ENCODE assay signal across 1 cellular context in the genomic region with DNA sequence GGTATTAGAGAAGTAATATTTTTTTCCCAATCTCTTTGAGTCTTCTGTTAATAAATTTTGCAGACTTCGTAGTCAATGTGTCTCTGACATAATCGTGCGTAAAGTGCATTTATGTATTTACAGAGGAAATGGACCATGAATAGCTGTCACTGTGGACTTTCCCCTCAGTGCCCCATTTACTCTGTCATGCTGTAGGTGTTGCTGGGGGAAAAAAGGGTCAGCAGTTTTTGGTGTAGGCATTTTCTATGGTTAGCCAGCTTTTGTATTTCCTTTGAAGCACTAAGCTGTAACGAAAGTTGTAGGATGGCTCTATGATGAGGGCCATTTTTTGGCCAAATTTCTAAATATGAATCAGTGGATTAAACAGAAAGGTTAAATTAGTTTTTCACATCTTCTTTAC.
TF ChIP-seq lines count a peak whose summit lies in the region.

No MANE protein-coding gene starts in this region.

TF ChIP-seq in GM12878, 131 proteins besides CTCF, POLR2A, EP300 and RAD21 (continued from another document):
- TF ChIP-seq, protein P1, sequence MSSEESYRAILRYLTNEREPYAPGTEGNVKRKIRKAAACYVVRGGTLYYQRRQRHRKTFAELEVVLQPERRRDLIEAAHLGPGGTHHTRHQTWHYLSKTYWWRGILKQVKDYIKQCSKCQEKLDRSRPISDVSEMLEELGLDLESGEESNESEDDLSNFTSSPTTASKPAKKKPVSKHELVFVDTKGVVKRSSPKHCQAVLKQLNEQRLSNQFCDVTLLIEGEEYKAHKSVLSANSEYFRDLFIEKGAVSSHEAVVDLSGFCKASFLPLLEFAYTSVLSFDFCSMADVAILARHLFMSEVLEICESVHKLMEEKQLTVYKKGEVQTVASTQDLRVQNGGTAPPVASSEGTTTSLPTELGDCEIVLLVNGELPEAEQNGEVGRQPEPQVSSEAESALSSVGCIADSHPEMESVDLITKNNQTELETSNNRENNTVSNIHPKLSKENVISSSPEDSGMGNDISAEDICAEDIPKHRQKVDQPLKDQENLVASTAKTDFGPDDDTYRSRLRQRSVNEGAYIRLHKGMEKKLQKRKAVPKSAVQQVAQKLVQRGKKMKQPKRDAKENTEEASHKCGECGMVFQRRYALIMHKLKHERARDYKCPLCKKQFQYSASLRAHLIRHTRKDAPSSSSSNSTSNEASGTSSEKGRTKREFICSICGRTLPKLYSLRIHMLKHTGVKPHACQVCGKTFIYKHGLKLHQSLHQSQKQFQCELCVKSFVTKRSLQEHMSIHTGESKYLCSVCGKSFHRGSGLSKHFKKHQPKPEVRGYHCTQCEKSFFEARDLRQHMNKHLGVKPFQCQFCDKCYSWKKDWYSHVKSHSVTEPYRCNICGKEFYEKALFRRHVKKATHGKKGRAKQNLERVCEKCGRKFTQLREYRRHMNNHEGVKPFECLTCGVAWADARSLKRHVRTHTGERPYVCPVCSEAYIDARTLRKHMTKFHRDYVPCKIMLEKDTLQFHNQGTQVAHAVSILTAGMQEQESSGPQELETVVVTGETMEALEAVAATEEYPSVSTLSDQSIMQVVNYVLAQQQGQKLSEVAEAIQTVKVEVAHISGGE (CRISPR knock-in tag; IDR thresholded peaks at IDR 0.05) = no peak
- no peak for TF ChIP-seq RB1 (IDR thresholded peaks at IDR 0.05; ENCODE audit: borderline replicate concordance)
- peak; percentile 71 for TF ChIP-seq IKZF1 (conservative IDR thresholded peaks at IDR 0.05)
- no peak for TF ChIP-seq FOXK2 (IDR thresholded peaks at IDR 0.05)
- TF ChIP-seq, protein P2, sequence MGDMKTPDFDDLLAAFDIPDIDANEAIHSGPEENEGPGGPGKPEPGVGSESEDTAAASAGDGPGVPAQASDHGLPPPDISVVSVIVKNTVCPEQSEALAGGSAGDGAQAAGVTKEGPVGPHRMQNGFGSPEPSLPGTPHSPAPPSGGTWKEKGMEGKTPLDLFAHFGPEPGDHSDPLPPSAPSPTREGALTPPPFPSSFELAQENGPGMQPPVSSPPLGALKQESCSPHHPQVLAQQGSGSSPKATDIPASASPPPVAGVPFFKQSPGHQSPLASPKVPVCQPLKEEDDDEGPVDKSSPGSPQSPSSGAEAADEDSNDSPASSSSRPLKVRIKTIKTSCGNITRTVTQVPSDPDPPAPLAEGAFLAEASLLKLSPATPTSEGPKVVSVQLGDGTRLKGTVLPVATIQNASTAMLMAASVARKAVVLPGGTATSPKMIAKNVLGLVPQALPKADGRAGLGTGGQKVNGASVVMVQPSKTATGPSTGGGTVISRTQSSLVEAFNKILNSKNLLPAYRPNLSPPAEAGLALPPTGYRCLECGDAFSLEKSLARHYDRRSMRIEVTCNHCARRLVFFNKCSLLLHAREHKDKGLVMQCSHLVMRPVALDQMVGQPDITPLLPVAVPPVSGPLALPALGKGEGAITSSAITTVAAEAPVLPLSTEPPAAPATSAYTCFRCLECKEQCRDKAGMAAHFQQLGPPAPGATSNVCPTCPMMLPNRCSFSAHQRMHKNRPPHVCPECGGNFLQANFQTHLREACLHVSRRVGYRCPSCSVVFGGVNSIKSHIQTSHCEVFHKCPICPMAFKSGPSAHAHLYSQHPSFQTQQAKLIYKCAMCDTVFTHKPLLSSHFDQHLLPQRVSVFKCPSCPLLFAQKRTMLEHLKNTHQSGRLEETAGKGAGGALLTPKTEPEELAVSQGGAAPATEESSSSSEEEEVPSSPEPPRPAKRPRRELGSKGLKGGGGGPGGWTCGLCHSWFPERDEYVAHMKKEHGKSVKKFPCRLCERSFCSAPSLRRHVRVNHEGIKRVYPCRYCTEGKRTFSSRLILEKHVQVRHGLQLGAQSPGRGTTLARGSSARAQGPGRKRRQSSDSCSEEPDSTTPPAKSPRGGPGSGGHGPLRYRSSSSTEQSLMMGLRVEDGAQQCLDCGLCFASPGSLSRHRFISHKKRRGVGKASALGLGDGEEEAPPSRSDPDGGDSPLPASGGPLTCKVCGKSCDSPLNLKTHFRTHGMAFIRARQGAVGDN (IDR thresholded peaks at IDR 0.05) = 0 out of 2 replicates have a peak, but pooled peaks have one; percentile 33
- no peak for TF ChIP-seq FOS (IDR thresholded peaks at IDR 0.05; ENCODE audit: borderline replicate concordance, extremely low read depth, insufficient read length)
- TF ChIP-seq ESRRA (IDR thresholded peaks at IDR 0.05; ENCODE audit: low read length) = no peak
- no peak for TF ChIP-seq SREBF1 (IDR thresholded peaks at IDR 0.05; ENCODE audit: low read length)
- no peak for TF ChIP-seq WRNIP1 (IDR thresholded peaks at IDR 0.05; ENCODE audit: borderline replicate concordance, low read depth, low read length)
- no peak for TF ChIP-seq EED (IDR thresholded peaks at IDR 0.05; ENCODE audit: low read depth)
- TF ChIP-seq BHLHE40 (IDR thresholded peaks at IDR 0.05; ENCODE audit: borderline replicate concordance in 1 of 2, low read depth in 2 of 2, low read length in 1 of 2) = peak in 1 of 2 experiments; percentile 50; a peak in 1 of 4 replicates
- TF ChIP-seq BCL11A (IDR thresholded peaks at IDR 0.05; ENCODE audit: low read depth, low read length) = peak; percentile 78
- peak; percentile 81 for TF ChIP-seq ATF7 (IDR thresholded peaks at IDR 0.05; ENCODE audit: low read depth)
- TF ChIP-seq, protein P3, sequence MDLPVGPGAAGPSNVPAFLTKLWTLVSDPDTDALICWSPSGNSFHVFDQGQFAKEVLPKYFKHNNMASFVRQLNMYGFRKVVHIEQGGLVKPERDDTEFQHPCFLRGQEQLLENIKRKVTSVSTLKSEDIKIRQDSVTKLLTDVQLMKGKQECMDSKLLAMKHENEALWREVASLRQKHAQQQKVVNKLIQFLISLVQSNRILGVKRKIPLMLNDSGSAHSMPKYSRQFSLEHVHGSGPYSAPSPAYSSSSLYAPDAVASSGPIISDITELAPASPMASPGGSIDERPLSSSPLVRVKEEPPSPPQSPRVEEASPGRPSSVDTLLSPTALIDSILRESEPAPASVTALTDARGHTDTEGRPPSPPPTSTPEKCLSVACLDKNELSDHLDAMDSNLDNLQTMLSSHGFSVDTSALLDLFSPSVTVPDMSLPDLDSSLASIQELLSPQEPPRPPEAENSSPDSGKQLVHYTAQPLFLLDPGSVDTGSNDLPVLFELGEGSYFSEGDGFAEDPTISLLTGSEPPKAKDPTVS (IDR thresholded peaks at IDR 0.05; ENCODE audit: low read depth, low read length) = no peak
- TF ChIP-seq, protein P4, sequence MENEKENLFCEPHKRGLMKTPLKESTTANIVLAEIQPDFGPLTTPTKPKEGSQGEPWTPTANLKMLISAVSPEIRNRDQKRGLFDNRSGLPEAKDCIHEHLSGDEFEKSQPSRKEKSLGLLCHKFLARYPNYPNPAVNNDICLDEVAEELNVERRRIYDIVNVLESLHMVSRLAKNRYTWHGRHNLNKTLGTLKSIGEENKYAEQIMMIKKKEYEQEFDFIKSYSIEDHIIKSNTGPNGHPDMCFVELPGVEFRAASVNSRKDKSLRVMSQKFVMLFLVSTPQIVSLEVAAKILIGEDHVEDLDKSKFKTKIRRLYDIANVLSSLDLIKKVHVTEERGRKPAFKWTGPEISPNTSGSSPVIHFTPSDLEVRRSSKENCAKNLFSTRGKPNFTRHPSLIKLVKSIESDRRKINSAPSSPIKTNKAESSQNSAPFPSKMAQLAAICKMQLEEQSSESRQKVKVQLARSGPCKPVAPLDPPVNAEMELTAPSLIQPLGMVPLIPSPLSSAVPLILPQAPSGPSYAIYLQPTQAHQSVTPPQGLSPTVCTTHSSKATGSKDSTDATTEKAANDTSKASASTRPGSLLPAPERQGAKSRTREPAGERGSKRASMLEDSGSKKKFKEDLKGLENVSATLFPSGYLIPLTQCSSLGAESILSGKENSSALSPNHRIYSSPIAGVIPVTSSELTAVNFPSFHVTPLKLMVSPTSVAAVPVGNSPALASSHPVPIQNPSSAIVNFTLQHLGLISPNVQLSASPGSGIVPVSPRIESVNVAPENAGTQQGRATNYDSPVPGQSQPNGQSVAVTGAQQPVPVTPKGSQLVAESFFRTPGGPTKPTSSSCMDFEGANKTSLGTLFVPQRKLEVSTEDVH (IDR thresholded peaks at IDR 0.05; ENCODE audit: low read depth, partially characterized antibody) = no peak
- TF ChIP-seq DPF2 (IDR thresholded peaks at IDR 0.05) = peak; percentile 76
- peak; percentile 68 for TF ChIP-seq RELA (IDR thresholded peaks at IDR 0.05; ENCODE audit: borderline replicate concordance, partially characterized antibody)
- TF ChIP-seq IKZF2 (IDR thresholded peaks at IDR 0.05) = peak; percentile 68 to 79; a peak in 3 of 4 replicates
- TF ChIP-seq, protein P5, sequence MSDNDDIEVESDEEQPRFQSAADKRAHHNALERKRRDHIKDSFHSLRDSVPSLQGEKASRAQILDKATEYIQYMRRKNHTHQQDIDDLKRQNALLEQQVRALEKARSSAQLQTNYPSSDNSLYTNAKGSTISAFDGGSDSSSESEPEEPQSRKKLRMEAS (IDR thresholded peaks at IDR 0.05; ENCODE audit: low read depth, low read length) = no peak
- TF ChIP-seq HDGF (IDR thresholded peaks at IDR 0.05) = no peak
- TF ChIP-seq BACH1 (IDR thresholded peaks at IDR 0.05; ENCODE audit: borderline replicate concordance) = peak; percentile 61; the same call in 1 of the 2 replicates
- no peak for TF ChIP-seq GATAD2B (conservative IDR thresholded peaks at IDR 0.05; ENCODE audit: low read depth)
- TF ChIP-seq RUNX3 (IDR thresholded peaks at IDR 0.05; ENCODE audit: low read length) = no peak
- TF ChIP-seq, protein P6, sequence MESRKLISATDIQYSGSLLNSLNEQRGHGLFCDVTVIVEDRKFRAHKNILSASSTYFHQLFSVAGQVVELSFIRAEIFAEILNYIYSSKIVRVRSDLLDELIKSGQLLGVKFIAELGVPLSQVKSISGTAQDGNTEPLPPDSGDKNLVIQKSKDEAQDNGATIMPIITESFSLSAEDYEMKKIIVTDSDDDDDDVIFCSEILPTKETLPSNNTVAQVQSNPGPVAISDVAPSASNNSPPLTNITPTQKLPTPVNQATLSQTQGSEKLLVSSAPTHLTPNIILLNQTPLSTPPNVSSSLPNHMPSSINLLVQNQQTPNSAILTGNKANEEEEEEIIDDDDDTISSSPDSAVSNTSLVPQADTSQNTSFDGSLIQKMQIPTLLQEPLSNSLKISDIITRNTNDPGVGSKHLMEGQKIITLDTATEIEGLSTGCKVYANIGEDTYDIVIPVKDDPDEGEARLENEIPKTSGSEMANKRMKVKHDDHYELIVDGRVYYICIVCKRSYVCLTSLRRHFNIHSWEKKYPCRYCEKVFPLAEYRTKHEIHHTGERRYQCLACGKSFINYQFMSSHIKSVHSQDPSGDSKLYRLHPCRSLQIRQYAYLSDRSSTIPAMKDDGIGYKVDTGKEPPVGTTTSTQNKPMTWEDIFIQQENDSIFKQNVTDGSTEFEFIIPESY (IDR thresholded peaks at IDR 0.05) = no peak
- TF ChIP-seq NR2F1 (conservative IDR thresholded peaks at IDR 0.05) = peak; percentile 53; the same call in 1 of the 2 replicates
- TF ChIP-seq POLR2AphosphoS5 (IDR thresholded peaks at IDR 0.05; ENCODE audit: low read length) = no peak
